In genomic region chr1:14710331-14710730, GRCh38 we compare ENCODE assay signal across 8 cellular contexts.
"Had no signal": no experiment of that assay in that cellular context is flagged by ENCODE, and none has a peak within 500 bp of the region (broad histone marks: within the 10 kb centered on the region; RNA-seq: fewer than 3 reads in every experiment).

No MANE protein-coding gene starts in this region.

- ATAC-seq: GM12878 had no signal

- FAIRE-seq: G401.6, GM12878, GM12891, GM12892, GM18507, GM19239 had no signal

- DNase-seq: GDM1, GF-D8 had no signal

- H3K4me3 ChIP-seq: GM12878 had no signal
